Comparison of ENCODE assay signal across 9 cellular contexts in the genomic region with DNA sequence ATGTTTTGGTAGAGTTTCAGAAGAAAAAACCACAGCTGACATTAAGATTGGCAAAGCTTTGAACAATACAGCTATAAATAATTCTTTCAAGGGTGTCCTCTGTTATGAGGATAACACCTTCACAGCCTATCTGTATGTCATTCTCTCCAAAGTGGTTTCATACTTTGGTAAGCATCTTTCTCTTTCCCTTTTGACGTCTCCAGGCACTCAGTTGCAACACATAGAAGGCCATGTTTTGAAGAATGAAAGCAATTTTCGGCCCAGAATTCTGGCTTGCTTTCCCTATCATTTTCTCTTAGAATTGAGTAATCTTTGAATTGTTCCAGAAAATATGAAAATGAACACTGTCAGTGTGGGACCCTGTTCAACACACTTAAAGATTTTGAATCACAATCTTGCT.
DNase-seq lines count a peak whose midpoint lies in the region; ATAC-seq and TF ChIP-seq lines count a peak whose summit lies in the region.
"Had no signal": no experiment of that assay in that cellular context is flagged by ENCODE, and none has a peak within 500 bp of the region (broad histone marks: within the 10 kb centered on the region; RNA-seq: fewer than 3 reads in every experiment).

No MANE protein-coding gene starts in this region.

- no peak overlapping the region for H4K8ac ChIP-seq in mesenchymal stem cell (ENCODE audit: low read length)

- H3K4me3 ChIP-seq in mesenchymal stem cell (ENCODE audit: insufficient read depth in 1 of 2, low read depth in 1 of 2, low read length in 2 of 2) (no peak overlapping the region), thyroid gland (replicated peaks in 1 of 3) (no peak overlapping the region)

- intact Hi-C loops in thyroid gland (cut with DNase I), result no loop called here

- peaks cover 0 to 5% (median 3%) of the 10 kb centered on the region in 3 donors for H3K9me3 Mint-ChIP-seq in T-cell

- peak; percentile 84 for ATAC-seq in GM18858 (IDR thresholded peaks at IDR 0.05; ENCODE audit: unreplicated experiment)
- peak; percentile 89 for ATAC-seq in GM21786 (IDR thresholded peaks at IDR 0.05; ENCODE audit: unreplicated experiment)
- ATAC-seq in T-cell (replicated peaks in 1 of 4), result peak in 2 of 4 experiments; percentile 50 to 80
- no peak for ATAC-seq in HG02759 (IDR thresholded peaks at IDR 0.05; ENCODE audit: unreplicated experiment)
- no peak for ATAC-seq in GM18861 (IDR thresholded peaks at IDR 0.05; ENCODE audit: unreplicated experiment)
- ATAC-seq: stimulated activated naive B cell treated with anti-CD40 and anti-IgM and Interleukin-4, amounts not matched to agents 10 μg/mL and 1 μg/mL and 100 μg/mL, for 72 hours had no signal

- no peak for TF ChIP-seq CTCF in thyroid gland (IDR thresholded peaks at IDR 0.05)

- no peak overlapping the region for H3K4me3 Mint-ChIP-seq in T-cell
- H3K4me3 Mint-ChIP-seq: stimulated activated naive B cell treated with anti-CD40 and anti-IgM and Interleukin-4, amounts not matched to agents 10 μg/mL and 1 μg/mL and 100 μg/mL, for 72 hours had no signal

- no peak overlapping the region for H4K91ac ChIP-seq in mesenchymal stem cell (ENCODE audit: low read length)

- peak overlapping the region; percentile 49 for H3K9ac ChIP-seq in mesenchymal stem cell (ENCODE audit: low read length)

- peaks cover 5 to 9% (median 9%) of the 10 kb centered on the region in 3 donors for H3K4me1 Mint-ChIP-seq in T-cell

- DNase-seq in T-cell (peak in 2 of 34 experiments; percentile 2 to 4), mesenchymal stem cell (no peak), GDM1 (lab: John Stamatoyannopoulos, UW) (no peak), thyroid gland (no peak)
- DNase-seq: stimulated activated naive B cell treated with anti-CD40 and anti-IgM and Interleukin-4, amounts not matched to agents 10 μg/mL and 1 μg/mL and 100 μg/mL, for 72 hours had no signal

- H2BK120ac ChIP-seq in mesenchymal stem cell (ENCODE audit: low read depth, low read length), result no peak overlapping the region

- no peak overlapping the region for H2BK15ac ChIP-seq in mesenchymal stem cell (ENCODE audit: low read depth, poor library complexity, severe bottlenecking)

- H3K36me3 ChIP-seq in mesenchymal stem cell (ENCODE audit: control insufficient read depth in 1 of 2, insufficient read depth in 2 of 2, low read depth in 1 of 2, low read length in 2 of 2), result no peaks in the 10 kb centered on the region
- H3K36me3 ChIP-seq in thyroid gland, result no peaks in the 10 kb centered on the region

- no peak overlapping the region for H2AFZ ChIP-seq in mesenchymal stem cell (ENCODE audit: low read depth, low read length)

- no peak overlapping the region for H3K27ac ChIP-seq in mesenchymal stem cell (ENCODE audit: low read length, poor library complexity, severe bottlenecking)
- H3K27ac ChIP-seq in thyroid gland, result peak overlapping the region in 1 of 3 donors; percentile 31

- no peak overlapping the region for H3K14ac ChIP-seq in mesenchymal stem cell (ENCODE audit: low read length in 2 of 2)

- no peaks in the 10 kb centered on the region for H3K79me1 ChIP-seq in mesenchymal stem cell (replicated peaks; ENCODE audit: low read length, poor library complexity, severe bottlenecking)

- H3K4me2 ChIP-seq in mesenchymal stem cell (ENCODE audit: low read length, poor library complexity, severe bottlenecking), result no peak overlapping the region

- H3K4ac ChIP-seq in mesenchymal stem cell (ENCODE audit: low read depth in 1 of 2, low read length in 2 of 2), result no peak overlapping the region

- CTCF ChIA-PET in T-cell (lab: Charles Lee), result interaction anchor here in 1 of 2 donors (0.6 kb wide), 1 partner anchor 175 kb away, joined by 3 read pairs; no protein-coding TSS in a partner anchor

- H3K9me3 ChIP-seq in mesenchymal stem cell (ENCODE audit: control insufficient read depth, low read length), result peaks cover 3% of the 10 kb centered on the region
- H3K9me3 ChIP-seq in thyroid gland, result no peaks in the 10 kb centered on the region

- no peak overlapping the region for H2BK12ac ChIP-seq in mesenchymal stem cell (ENCODE audit: low read length in 2 of 2)

- WGBS in mesenchymal stem cell, result 100% methylated on average over 1 of the region's 2 CpGs
- 62 to 91% methylated on average over 2 of the region's 2 CpGs for WGBS in thyroid gland, 2 donors

- no peak overlapping the region for H3K18ac ChIP-seq in mesenchymal stem cell (ENCODE audit: low read depth in 1 of 2, low read length in 2 of 2)

- peak overlapping the region; percentile 40 to 53 for H3K27ac Mint-ChIP-seq in T-cell
- H3K27ac Mint-ChIP-seq: stimulated activated naive B cell treated with anti-CD40 and anti-IgM and Interleukin-4, amounts not matched to agents 10 μg/mL and 1 μg/mL and 100 μg/mL, for 72 hours had no signal

- POLR2A ChIA-PET in T-cell (lab: Charles Lee), result interaction anchor here in 1 of 2 donors (0.5 kb wide), 1 partner anchor 168 kb away, joined by 7 read pairs; no protein-coding TSS in a partner anchor

- no peak overlapping the region for H3K23ac ChIP-seq in mesenchymal stem cell (ENCODE audit: low read length in 2 of 2)

- no peak overlapping the region for H2AK5ac ChIP-seq in mesenchymal stem cell (ENCODE audit: low read length, severe bottlenecking)

- H3K27me3 Mint-ChIP-seq in T-cell, result no peaks in the 10 kb centered on the region
- H3K27me3 Mint-ChIP-seq: stimulated activated naive B cell treated with anti-CD40 and anti-IgM and Interleukin-4, amounts not matched to agents 10 μg/mL and 1 μg/mL and 100 μg/mL, for 72 hours had no signal

- H2BK5ac ChIP-seq in mesenchymal stem cell (ENCODE audit: low read depth, low read length, poor library complexity, severe bottlenecking), result no peak overlapping the region

- no peaks in the 10 kb centered on the region for H3K36me3 Mint-ChIP-seq in T-cell
- H3K36me3 Mint-ChIP-seq: stimulated activated naive B cell treated with anti-CD40 and anti-IgM and Interleukin-4, amounts not matched to agents 10 μg/mL and 1 μg/mL and 100 μg/mL, for 72 hours had no signal

- H3K4me1 ChIP-seq in mesenchymal stem cell (ENCODE audit: control insufficient read depth, insufficient read depth, low read depth, low read length) (no peaks in the 10 kb centered on the region), thyroid gland (peaks cover 0 to 6% of the 10 kb centered on the region in 2 donors)

- no peak for TF ChIP-seq POLR2A in thyroid gland (IDR thresholded peaks at IDR 0.05)

- H3K27me3 ChIP-seq in mesenchymal stem cell (ENCODE audit: control insufficient read depth in 1 of 2, insufficient read depth in 1 of 2, low read length in 2 of 2), result no peaks in the 10 kb centered on the region
- H3K27me3 ChIP-seq in thyroid gland, result no peaks in the 10 kb centered on the region

Comparison
In these comparisons a context has a peak if more than half of its experiments do, and no peak if none do; other contexts are left out.
1. ATAC-seq: peak in GM18858 (single experiment) and GM21786 (single experiment); none in HG02759 (single experiment) and GM18861 (single experiment).